ENCODE assay signal across 14 cellular contexts in genomic region chr18:55501594-55502345, GRCh38.
DNase-seq lines count a peak whose midpoint lies in the region; ATAC-seq, FAIRE-seq and TF ChIP-seq lines count a peak whose summit lies in the region.
"Had no signal": no experiment of that assay in that cellular context is flagged by ENCODE, and none has a peak within 500 bp of the region (broad histone marks: within the 10 kb centered on the region; RNA-seq: fewer than 3 reads in every experiment).

No MANE protein-coding gene starts in this region.

- H3K27ac ChIP-seq in DND-41 (ENCODE audit: low read length) = no peak overlapping the region
- H3K27ac ChIP-seq in endothelial cell of umbilical vein (ENCODE audit: insufficient read depth, low read depth, low read length) = peak overlapping the region; percentile 80
- no peak overlapping the region for H3K27ac ChIP-seq in testis
- H3K27ac ChIP-seq: C4-2B, parathyroid adenoma, RWPE1 had no signal

- peak; percentile 66 for FAIRE-seq in endothelial cell of umbilical vein (lab: Jason Lieb, UNC)
- FAIRE-seq: islet of Langerhans, K562 had no signal

- H3K27ac Mint-ChIP-seq in neural crest cell (ENCODE audit: unreplicated experiment) = peak overlapping the region; percentile 78

- H4K20me1 ChIP-seq in DND-41 (ENCODE audit: insufficient read depth, low read length) (0 out of 2 replicates have a peak, but pooled peaks cover 4% of the 10 kb centered on the region), endothelial cell of umbilical vein (replicated peaks; ENCODE audit: control insufficient read depth, extremely low read depth, insufficient read depth, low read length) (no peaks in the 10 kb centered on the region)

- intact Hi-C loops in endothelial cell of umbilical vein (cut with micrococcal nuclease) = loop anchor here (2.0 kb wide), 1 partner anchor 21 kb away; no protein-coding TSS in a partner anchor
- intact Hi-C loops in testis (cut with DNase I; ENCODE audit: low total_unique reads) = no loop called here

- H3K4me2 ChIP-seq in DND-41 (ENCODE audit: insufficient read depth, low read length) (no peak overlapping the region), endothelial cell of umbilical vein (ENCODE audit: insufficient read depth, low read length) (peak overlapping the region; percentile 33)

- BruUV-seq in endothelial cell of umbilical vein (replicated peaks; lab: Mats Ljungman, UMichigan) = TSS peak; percentile 2

- H3K27me3 ChIP-seq in DND-41 (ENCODE audit: insufficient read depth, low read length, poor library complexity) (no peaks in the 10 kb centered on the region), endothelial cell of umbilical vein (ENCODE audit: control insufficient read depth in 2 of 2, insufficient read depth in 2 of 2, low read length in 2 of 2) (no peaks in the 10 kb centered on the region), testis (no peaks in the 10 kb centered on the region)

- DNase-seq in DND-41 = peak; percentile 33
- DNase-seq in NCI-H146 treated with DMSO at 0.1 percent for 48 hours (lab: John Stamatoyannopoulos, UW; ENCODE audit: unreplicated experiment) = peak; percentile 53
- peak; percentile 59 for DNase-seq in endothelial cell of umbilical vein (ENCODE audit: low read depth, low spot score)
- no peak for DNase-seq in neural crest cell (ENCODE audit: low read depth, low spot score)
- DNase-seq in GOT3 (lab: John Stamatoyannopoulos, UW) = no peak
- no peak for DNase-seq in testis
- no peak for DNase-seq in left lobe of liver (ENCODE audit: low spot score)
- DNase-seq: aorta had no signal

- peaks cover 5% of the 10 kb centered on the region for H3K36me3 Mint-ChIP-seq in neural crest cell (ENCODE audit: low read depth)

- POLR2A ChIA-PET in endothelial cell of umbilical vein (lab: Charles Lee) = no interaction called here

- no peaks in the 10 kb centered on the region for H3K9me1 ChIP-seq in endothelial cell of umbilical vein (replicated peaks; ENCODE audit: control insufficient read depth, extremely low read depth, insufficient read depth, low read length)

- H3K4me3 Mint-ChIP-seq in neural crest cell = peak overlapping the region; percentile 63

- peaks cover 32% of the 10 kb centered on the region for H3K4me1 Mint-ChIP-seq in neural crest cell

- no peaks in the 10 kb centered on the region for H3K9me3 ChIP-seq in DND-41 (ENCODE audit: insufficient read depth, low read length, severe bottlenecking)
- no peaks in the 10 kb centered on the region for H3K9me3 ChIP-seq in endothelial cell of umbilical vein (replicated peaks; ENCODE audit: control insufficient read depth, insufficient read depth, low read length)
- no peaks in the 10 kb centered on the region for H3K9me3 ChIP-seq in testis

- H2AFZ ChIP-seq in DND-41 (ENCODE audit: low read depth, low read length) (no peak overlapping the region), endothelial cell of umbilical vein (ENCODE audit: low read depth, low read length) (no peak overlapping the region)
- H2AFZ ChIP-seq: parathyroid adenoma had no signal

- CTCF ChIA-PET in endothelial cell of umbilical vein (lab: Charles Lee) = interaction anchor here (0.8 to 2.7 kb wide), 9 partner anchors 8 to 267 kb away, joined by 3 to 18 read pairs (median 4); no protein-coding TSS in a partner anchor

- H3K36me3 ChIP-seq in DND-41 (ENCODE audit: insufficient read depth, low read length) = no peaks in the 10 kb centered on the region
- no peaks in the 10 kb centered on the region for H3K36me3 ChIP-seq in endothelial cell of umbilical vein (ENCODE audit: control insufficient read depth in 2 of 2, extremely low read depth in 1 of 2, insufficient read depth in 2 of 2, low read length in 2 of 2)
- H3K36me3 ChIP-seq in testis (ENCODE audit: low read depth, missing control alignments) = no peaks in the 10 kb centered on the region

- H3K4me1 ChIP-seq in DND-41 (ENCODE audit: insufficient read depth, low read length) (peaks cover 11% of the 10 kb centered on the region), endothelial cell of umbilical vein (ENCODE audit: control insufficient read depth, extremely low read depth, insufficient read depth, low read length) (peaks cover 50% of the 10 kb centered on the region), testis (peaks cover 6% of the 10 kb centered on the region)

- H3K4me3 ChIP-seq in DND-41 (ENCODE audit: low read depth in 1 of 2, low read length in 2 of 2) (no peak overlapping the region), endothelial cell of umbilical vein (replicated peaks in 1 of 3; ENCODE audit: insufficient read depth in 1 of 3, low read depth in 1 of 3, low read length in 3 of 3) (peak overlapping the region in 1 of 3 experiments; percentile 6), testis (no peak overlapping the region)
- H3K4me3 ChIP-seq: K562 had no signal

- H3K9ac ChIP-seq in DND-41 (ENCODE audit: low read depth, low read length) (no peak overlapping the region), endothelial cell of umbilical vein (replicated peaks; ENCODE audit: extremely low read depth, insufficient read depth, low read length) (peak overlapping the region; percentile 67)
- H3K9ac ChIP-seq: parathyroid adenoma had no signal

- TF ChIP-seq POLR2A in endothelial cell of umbilical vein (IDR thresholded peaks at IDR 0.05; ENCODE audit: low read depth, low read length) (no peak), testis (IDR thresholded peaks at IDR 0.05) (no peak)

- no peaks in the 10 kb centered on the region for H3K79me2 ChIP-seq in DND-41 (ENCODE audit: insufficient read depth, low read length)
- H3K79me2 ChIP-seq in endothelial cell of umbilical vein (ENCODE audit: control insufficient read depth, insufficient read depth, low read length) = peaks cover 67% of the 10 kb centered on the region
- H3K79me2 ChIP-seq: parathyroid adenoma had no signal

- no peak for TF ChIP-seq CTCF in DND-41 (IDR thresholded peaks at IDR 0.05; ENCODE audit: borderline replicate concordance, extremely low read depth, low read length, poor library complexity, severe bottlenecking)
- TF ChIP-seq CTCF in endothelial cell of umbilical vein (IDR thresholded peaks at IDR 0.05; ENCODE audit: extremely low read depth in 1 of 2, insufficient read depth in 1 of 2, low read depth in 1 of 2, low read length in 2 of 2) = no peak
- no peak for TF ChIP-seq CTCF in neural crest cell (conservative IDR thresholded peaks at IDR 0.05)
- no peak for TF ChIP-seq CTCF in testis (IDR thresholded peaks at IDR 0.05)

- dilution Hi-C loops in endothelial cell of umbilical vein (cut with MboI; ENCODE audit: extremely low pct_ligation_motif_present, low sequenced_read_pairs) = no loop called here

- 37 to 50% methylated on average over 4 of the region's 4 CpGs for WGBS in testis, 2 donors

- peak; percentile 57 for ATAC-seq in DND-41 (ENCODE audit: insufficient read depth, low read depth)
- no peak for ATAC-seq in HG02852 (IDR thresholded peaks at IDR 0.05; ENCODE audit: unreplicated experiment)
- ATAC-seq in left lobe of liver = no peak
- ATAC-seq: K562 had no signal

- no peaks in the 10 kb centered on the region for H3K27me3 Mint-ChIP-seq in neural crest cell (ENCODE audit: low read depth)

- H3K9me3 Mint-ChIP-seq in neural crest cell = peaks cover 2% of the 10 kb centered on the region

TF ChIP-seq in endothelial cell of umbilical vein, 7 proteins besides CTCF, POLR2A, EP300 and RAD21:
- TF ChIP-seq JUN (IDR thresholded peaks at IDR 0.05; ENCODE audit: borderline replicate concordance, insufficient read depth, insufficient read length, low read depth) (no peak), MYC (IDR thresholded peaks at IDR 0.05; ENCODE audit: low read depth, low read length) (no peak), GATA2 (IDR thresholded peaks at IDR 0.05; ENCODE audit: insufficient read depth, insufficient read length, low read depth, low read length) (no peak), EZH2 (IDR thresholded peaks at IDR 0.05; ENCODE audit: borderline replicate concordance, low read depth, low read length, severe bottlenecking) (no peak), FOS (IDR thresholded peaks at IDR 0.05; ENCODE audit: borderline replicate concordance, insufficient read depth, low read length) (no peak), MAX (IDR thresholded peaks at IDR 0.05; ENCODE audit: insufficient read depth, insufficient read length) (no peak), POLR2AphosphoS5 (IDR thresholded peaks at IDR 0.05; ENCODE audit: insufficient read depth, low read depth, low read length) (no peak)

Comparison
In these comparisons a context has a peak if more than half of its experiments do, and no peak if none do; other contexts are left out.
1. DNase-seq: peak in DND-41 (single experiment), NCI-H146 treated with DMSO at 0.1 percent for 48 hours (single experiment) and endothelial cell of umbilical vein (single experiment); none in neural crest cell (single experiment), GOT3 (single experiment), testis (single experiment) and left lobe of liver (single experiment).